Comparison of ENCODE assay signal across 7 cellular contexts in genomic region chr4:33126002-33126401, GRCh38.
"Had no signal": no experiment of that assay in that cellular context is flagged by ENCODE, and none has a peak within 500 bp of the region (broad histone marks: within the 10 kb centered on the region; RNA-seq: fewer than 3 reads in every experiment).

No MANE protein-coding gene starts in this region.

- H3K4me2 ChIP-seq: GM23338 had no signal

- H3K27ac Mint-ChIP-seq: GM23338, H9 had no signal

- DNase-seq: H9, HCEC 1CT, IMR-90 had no signal

- ATAC-seq: GM23338 had no signal

- H3K4me1 Mint-ChIP-seq: GM23338, H9 had no signal

- H3K9me3 Mint-ChIP-seq: GM23338, H9 had no signal

- H3K4me3 Mint-ChIP-seq: GM23338, H9 had no signal

- H3K4me3 ChIP-seq: GM23338 had no signal

- H2AFZ ChIP-seq: GM23338 had no signal

- FAIRE-seq: H1, H54, HTR-8/SVneo had no signal
